8 cellular contexts compared by ENCODE assay signal in genomic region chr7:63900394-63901203, GRCh38.
DNase-seq lines count a peak whose midpoint lies in the region; ATAC-seq and TF ChIP-seq lines count a peak whose summit lies in the region.

No MANE protein-coding gene starts in this region.

- peaks cover 11% of the 10 kb centered on the region for H3K4me1 ChIP-seq in DOHH2 (ENCODE audit: control insufficient read depth, low read length)

- no peaks in the 10 kb centered on the region for H4K20me1 ChIP-seq in DOHH2 (ENCODE audit: control insufficient read depth, insufficient read depth, low read depth, low read length)

- H3F3A ChIP-seq in DOHH2 (ENCODE audit: control insufficient read depth, insufficient read depth) = no peaks in the 10 kb centered on the region

- no peaks in the 10 kb centered on the region for H3K9me2 ChIP-seq in DOHH2 (replicated peaks; ENCODE audit: control insufficient read depth, low read length)

- peak overlapping the region; percentile 82 for H3K4me3 ChIP-seq in DOHH2 (ENCODE audit: low read length)
- H3K4me3 ChIP-seq in iPS-18c (ENCODE audit: insufficient read depth, low read depth, low read length) = peak overlapping the region; percentile 15; the same call in 1 of the 2 replicates

- H3K4me3 Mint-ChIP-seq in HFFc6 = no peak overlapping the region

- H3K36me3 ChIP-seq in DOHH2 (ENCODE audit: control insufficient read depth, low read length) = no peaks in the 10 kb centered on the region

- no peaks in the 10 kb centered on the region for H3K36me3 Mint-ChIP-seq in HFFc6 (ENCODE audit: low read depth)

- H3K27me3 Mint-ChIP-seq in HFFc6 (ENCODE audit: insufficient read depth) = no peaks in the 10 kb centered on the region

- no peaks in the 10 kb centered on the region for H3K27me3 ChIP-seq in DOHH2 (ENCODE audit: control insufficient read depth, low read length)

- H3K9me3 ChIP-seq in DOHH2 (ENCODE audit: control insufficient read depth, insufficient read depth, low read length) = peaks cover 28% of the 10 kb centered on the region; the same call in 1 of the 2 replicates
- peaks cover 23% of the 10 kb centered on the region for H3K9me3 ChIP-seq in iPS-18c (ENCODE audit: control insufficient read depth, insufficient read depth, low read length)

- no peaks in the 10 kb centered on the region for H3K79me2 ChIP-seq in DOHH2 (ENCODE audit: control insufficient read depth, low read length)

- peaks cover 53% of the 10 kb centered on the region for H3K9me3 Mint-ChIP-seq in HFFc6

- H3K4me1 Mint-ChIP-seq in HFFc6 (ENCODE audit: low read depth) = no peaks in the 10 kb centered on the region

- DNase-seq in SHP77 treated with DMSO at 0.1 percent for 48 hours (lab: John Stamatoyannopoulos, UW) (peak; percentile 96), GM13976 (ENCODE audit: low spot score) (no peak), HFFc6 (no peak)
- DNase-seq in activated naive CD4-positive, alpha-beta T cell treated with Interleukin-2 at 50 U/mL for 16 hours = peak; percentile 88
- DNase-seq in stimulated activated CD4-positive, alpha-beta T cell treated with anti-CD3 and anti-CD28 coated beads, Interleukin-2, amount 100 ng/mL, for 4 hours (ENCODE audit: low read depth) = peak; percentile 91

- in situ Hi-C loops in GM13976 (cut with MboI; ENCODE audit: low sequenced_read_pairs, unreplicated experiment) = no loop called here

- peak; percentile 22 for TF ChIP-seq CTCF in DOHH2 (IDR thresholded peaks at IDR 0.05; ENCODE audit: low read depth, low read length, poor library complexity, severe bottlenecking)
- TF ChIP-seq CTCF in GM13976 (IDR thresholded peaks at IDR 0.05; ENCODE audit: borderline replicate concordance, control extremely low read depth, extremely low read depth, insufficient read depth, missing control alignments) = no peak
- no peak for TF ChIP-seq CTCF in HFFc6 (IDR thresholded peaks at IDR 0.05)

- H3K27ac Mint-ChIP-seq in HFFc6 = no peak overlapping the region

- ATAC-seq in HG02588 (IDR thresholded peaks at IDR 0.05; ENCODE audit: unreplicated experiment) = no peak

- H3K4me2 ChIP-seq in DOHH2 (ENCODE audit: low read length) = peak overlapping the region; percentile 89

- no peak overlapping the region for H3K27ac ChIP-seq in DOHH2 (ENCODE audit: low read depth, low read length)

Comparison
In these comparisons a context has a peak if more than half of its experiments do, and no peak if none do; other contexts are left out.
1. DNase-seq: peak in SHP77 treated with DMSO at 0.1 percent for 48 hours (single experiment), activated naive CD4-positive, alpha-beta T cell treated with Interleukin-2 at 50 U/mL for 16 hours (single experiment) and stimulated activated CD4-positive, alpha-beta T cell treated with anti-CD3 and anti-CD28 coated beads, Interleukin-2, amount 100 ng/mL, for 4 hours (single experiment); none in GM13976 (single experiment) and HFFc6 (single experiment).